2 cellular contexts compared by ENCODE assay signal in the genomic region with DNA sequence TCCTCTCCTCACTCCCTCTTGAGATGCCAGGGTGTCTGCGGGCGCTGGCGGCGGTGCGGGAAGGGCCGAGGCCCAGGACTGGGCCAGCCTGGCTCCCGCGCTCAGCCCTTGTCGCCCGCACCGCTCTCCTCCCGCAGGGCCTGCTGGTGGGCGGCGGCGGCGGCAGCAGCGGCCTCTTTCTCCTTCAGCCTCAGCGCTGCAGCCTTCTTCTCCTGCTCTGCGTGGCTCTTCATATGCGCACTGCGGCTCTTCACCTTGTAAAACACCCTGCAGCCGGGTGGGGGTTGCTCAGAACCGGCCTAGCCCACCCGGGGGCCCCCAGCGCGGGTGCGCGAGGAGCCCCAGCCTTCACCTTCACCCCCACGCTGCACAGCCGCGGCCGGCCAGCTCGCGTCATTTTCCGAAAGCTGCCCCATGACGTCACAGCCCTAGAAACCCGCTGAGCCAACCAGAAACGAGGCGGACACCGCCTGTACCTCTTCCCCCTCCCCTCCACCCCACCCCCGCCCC.
TF ChIP-seq lines count a peak whose summit lies in the region.

No MANE protein-coding gene starts in this region.

TF ChIP-seq in GM23338, 12 proteins besides CTCF, POLR2A, EP300 and RAD21:
- TF ChIP-seq CREB1 (CRISPR knock-in tag; IDR thresholded peaks at IDR 0.05; ENCODE audit: low read depth) (peak; percentile 96), POLR2AphosphoS5 (IDR thresholded peaks at IDR 0.05; ENCODE audit: low read depth) (peak; percentile 63), NANOG (IDR thresholded peaks at IDR 0.05; ENCODE audit: borderline replicate concordance) (no peak), ZNF114 (CRISPR knock-in tag; IDR thresholded peaks at IDR 0.05) (no peak), JUNB (IDR thresholded peaks at IDR 0.05; ENCODE audit: unreplicated experiment) (no peak)
- TF ChIP-seq, protein P1, sequence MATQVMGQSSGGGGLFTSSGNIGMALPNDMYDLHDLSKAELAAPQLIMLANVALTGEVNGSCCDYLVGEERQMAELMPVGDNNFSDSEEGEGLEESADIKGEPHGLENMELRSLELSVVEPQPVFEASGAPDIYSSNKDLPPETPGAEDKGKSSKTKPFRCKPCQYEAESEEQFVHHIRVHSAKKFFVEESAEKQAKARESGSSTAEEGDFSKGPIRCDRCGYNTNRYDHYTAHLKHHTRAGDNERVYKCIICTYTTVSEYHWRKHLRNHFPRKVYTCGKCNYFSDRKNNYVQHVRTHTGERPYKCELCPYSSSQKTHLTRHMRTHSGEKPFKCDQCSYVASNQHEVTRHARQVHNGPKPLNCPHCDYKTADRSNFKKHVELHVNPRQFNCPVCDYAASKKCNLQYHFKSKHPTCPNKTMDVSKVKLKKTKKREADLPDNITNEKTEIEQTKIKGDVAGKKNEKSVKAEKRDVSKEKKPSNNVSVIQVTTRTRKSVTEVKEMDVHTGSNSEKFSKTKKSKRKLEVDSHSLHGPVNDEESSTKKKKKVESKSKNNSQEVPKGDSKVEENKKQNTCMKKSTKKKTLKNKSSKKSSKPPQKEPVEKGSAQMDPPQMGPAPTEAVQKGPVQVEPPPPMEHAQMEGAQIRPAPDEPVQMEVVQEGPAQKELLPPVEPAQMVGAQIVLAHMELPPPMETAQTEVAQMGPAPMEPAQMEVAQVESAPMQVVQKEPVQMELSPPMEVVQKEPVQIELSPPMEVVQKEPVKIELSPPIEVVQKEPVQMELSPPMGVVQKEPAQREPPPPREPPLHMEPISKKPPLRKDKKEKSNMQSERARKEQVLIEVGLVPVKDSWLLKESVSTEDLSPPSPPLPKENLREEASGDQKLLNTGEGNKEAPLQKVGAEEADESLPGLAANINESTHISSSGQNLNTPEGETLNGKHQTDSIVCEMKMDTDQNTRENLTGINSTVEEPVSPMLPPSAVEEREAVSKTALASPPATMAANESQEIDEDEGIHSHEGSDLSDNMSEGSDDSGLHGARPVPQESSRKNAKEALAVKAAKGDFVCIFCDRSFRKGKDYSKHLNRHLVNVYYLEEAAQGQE (IDR thresholded peaks at IDR 0.05; ENCODE audit: unreplicated experiment): no peak

TF ChIP-seq in GM12878, 131 proteins besides CTCF, POLR2A, EP300 and RAD21:
- no peak for TF ChIP-seq TCF3 (IDR thresholded peaks at IDR 0.05; ENCODE audit: borderline replicate concordance, insufficient read depth, low read depth, low read length)
- no peak for TF ChIP-seq CHD2 (IDR thresholded peaks at IDR 0.05; ENCODE audit: borderline replicate concordance, low read depth, low read length)
- TF ChIP-seq NFIC (IDR thresholded peaks at IDR 0.05; ENCODE audit: low read depth, low read length): no peak
- TF ChIP-seq, protein P2, sequence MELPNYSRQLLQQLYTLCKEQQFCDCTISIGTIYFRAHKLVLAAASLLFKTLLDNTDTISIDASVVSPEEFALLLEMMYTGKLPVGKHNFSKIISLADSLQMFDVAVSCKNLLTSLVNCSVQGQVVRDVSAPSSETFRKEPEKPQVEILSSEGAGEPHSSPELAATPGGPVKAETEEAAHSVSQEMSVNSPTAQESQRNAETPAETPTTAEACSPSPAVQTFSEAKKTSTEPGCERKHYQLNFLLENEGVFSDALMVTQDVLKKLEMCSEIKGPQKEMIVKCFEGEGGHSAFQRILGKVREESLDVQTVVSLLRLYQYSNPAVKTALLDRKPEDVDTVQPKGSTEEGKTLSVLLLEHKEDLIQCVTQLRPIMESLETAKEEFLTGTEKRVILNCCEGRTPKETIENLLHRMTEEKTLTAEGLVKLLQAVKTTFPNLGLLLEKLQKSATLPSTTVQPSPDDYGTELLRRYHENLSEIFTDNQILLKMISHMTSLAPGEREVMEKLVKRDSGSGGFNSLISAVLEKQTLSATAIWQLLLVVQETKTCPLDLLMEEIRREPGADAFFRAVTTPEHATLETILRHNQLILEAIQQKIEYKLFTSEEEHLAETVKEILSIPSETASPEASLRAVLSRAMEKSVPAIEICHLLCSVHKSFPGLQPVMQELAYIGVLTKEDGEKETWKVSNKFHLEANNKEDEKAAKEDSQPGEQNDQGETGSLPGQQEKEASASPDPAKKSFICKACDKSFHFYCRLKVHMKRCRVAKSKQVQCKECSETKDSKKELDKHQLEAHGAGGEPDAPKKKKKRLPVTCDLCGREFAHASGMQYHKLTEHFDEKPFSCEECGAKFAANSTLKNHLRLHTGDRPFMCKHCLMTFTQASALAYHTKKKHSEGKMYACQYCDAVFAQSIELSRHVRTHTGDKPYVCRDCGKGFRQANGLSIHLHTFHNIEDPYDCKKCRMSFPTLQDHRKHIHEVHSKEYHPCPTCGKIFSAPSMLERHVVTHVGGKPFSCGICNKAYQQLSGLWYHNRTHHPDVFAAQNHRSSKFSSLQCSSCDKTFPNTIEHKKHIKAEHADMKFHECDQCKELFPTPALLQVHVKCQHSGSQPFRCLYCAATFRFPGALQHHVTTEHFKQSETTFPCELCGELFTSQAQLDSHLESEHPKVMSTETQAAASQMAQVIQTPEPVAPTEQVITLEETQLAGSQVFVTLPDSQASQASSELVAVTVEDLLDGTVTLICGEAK (IDR thresholded peaks at IDR 0.05; ENCODE audit: borderline replicate concordance): no peak
- TF ChIP-seq CREM (IDR thresholded peaks at IDR 0.05; ENCODE audit: low read depth): no peak
- no peak for TF ChIP-seq SMC3 (IDR thresholded peaks at IDR 0.05; ENCODE audit: borderline replicate concordance, low read length)
- TF ChIP-seq HDGF (IDR thresholded peaks at IDR 0.05): no peak
- no peak for TF ChIP-seq PML (IDR thresholded peaks at IDR 0.05; ENCODE audit: low read length)
- TF ChIP-seq SMARCA5 (IDR thresholded peaks at IDR 0.05): no peak
- no peak for TF ChIP-seq RFX5 (IDR thresholded peaks at IDR 0.05; ENCODE audit: low read depth, low read length)
- TF ChIP-seq, protein P3, sequence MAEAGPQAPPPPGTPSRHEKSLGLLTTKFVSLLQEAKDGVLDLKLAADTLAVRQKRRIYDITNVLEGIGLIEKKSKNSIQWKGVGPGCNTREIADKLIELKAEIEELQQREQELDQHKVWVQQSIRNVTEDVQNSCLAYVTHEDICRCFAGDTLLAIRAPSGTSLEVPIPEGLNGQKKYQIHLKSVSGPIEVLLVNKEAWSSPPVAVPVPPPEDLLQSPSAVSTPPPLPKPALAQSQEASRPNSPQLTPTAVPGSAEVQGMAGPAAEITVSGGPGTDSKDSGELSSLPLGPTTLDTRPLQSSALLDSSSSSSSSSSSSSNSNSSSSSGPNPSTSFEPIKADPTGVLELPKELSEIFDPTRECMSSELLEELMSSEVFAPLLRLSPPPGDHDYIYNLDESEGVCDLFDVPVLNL (IDR thresholded peaks at IDR 0.05; ENCODE audit: low read depth, low read length): no peak
- no peak for TF ChIP-seq POLR2AphosphoS2 (IDR thresholded peaks at IDR 0.05; ENCODE audit: low read depth, low read length)
- no peak for TF ChIP-seq ZNF384 (IDR thresholded peaks at IDR 0.05; ENCODE audit: borderline replicate concordance, low read depth, low read length)
- TF ChIP-seq, protein P4, sequence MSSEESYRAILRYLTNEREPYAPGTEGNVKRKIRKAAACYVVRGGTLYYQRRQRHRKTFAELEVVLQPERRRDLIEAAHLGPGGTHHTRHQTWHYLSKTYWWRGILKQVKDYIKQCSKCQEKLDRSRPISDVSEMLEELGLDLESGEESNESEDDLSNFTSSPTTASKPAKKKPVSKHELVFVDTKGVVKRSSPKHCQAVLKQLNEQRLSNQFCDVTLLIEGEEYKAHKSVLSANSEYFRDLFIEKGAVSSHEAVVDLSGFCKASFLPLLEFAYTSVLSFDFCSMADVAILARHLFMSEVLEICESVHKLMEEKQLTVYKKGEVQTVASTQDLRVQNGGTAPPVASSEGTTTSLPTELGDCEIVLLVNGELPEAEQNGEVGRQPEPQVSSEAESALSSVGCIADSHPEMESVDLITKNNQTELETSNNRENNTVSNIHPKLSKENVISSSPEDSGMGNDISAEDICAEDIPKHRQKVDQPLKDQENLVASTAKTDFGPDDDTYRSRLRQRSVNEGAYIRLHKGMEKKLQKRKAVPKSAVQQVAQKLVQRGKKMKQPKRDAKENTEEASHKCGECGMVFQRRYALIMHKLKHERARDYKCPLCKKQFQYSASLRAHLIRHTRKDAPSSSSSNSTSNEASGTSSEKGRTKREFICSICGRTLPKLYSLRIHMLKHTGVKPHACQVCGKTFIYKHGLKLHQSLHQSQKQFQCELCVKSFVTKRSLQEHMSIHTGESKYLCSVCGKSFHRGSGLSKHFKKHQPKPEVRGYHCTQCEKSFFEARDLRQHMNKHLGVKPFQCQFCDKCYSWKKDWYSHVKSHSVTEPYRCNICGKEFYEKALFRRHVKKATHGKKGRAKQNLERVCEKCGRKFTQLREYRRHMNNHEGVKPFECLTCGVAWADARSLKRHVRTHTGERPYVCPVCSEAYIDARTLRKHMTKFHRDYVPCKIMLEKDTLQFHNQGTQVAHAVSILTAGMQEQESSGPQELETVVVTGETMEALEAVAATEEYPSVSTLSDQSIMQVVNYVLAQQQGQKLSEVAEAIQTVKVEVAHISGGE (CRISPR knock-in tag; IDR thresholded peaks at IDR 0.05): no peak
- no peak for TF ChIP-seq POLR2AphosphoS5 (IDR thresholded peaks at IDR 0.05; ENCODE audit: low read length)
- no peak for TF ChIP-seq SRF (IDR thresholded peaks at IDR 0.05; ENCODE audit: low read depth in 2 of 2, low read length in 2 of 2)
- TF ChIP-seq, protein P5, sequence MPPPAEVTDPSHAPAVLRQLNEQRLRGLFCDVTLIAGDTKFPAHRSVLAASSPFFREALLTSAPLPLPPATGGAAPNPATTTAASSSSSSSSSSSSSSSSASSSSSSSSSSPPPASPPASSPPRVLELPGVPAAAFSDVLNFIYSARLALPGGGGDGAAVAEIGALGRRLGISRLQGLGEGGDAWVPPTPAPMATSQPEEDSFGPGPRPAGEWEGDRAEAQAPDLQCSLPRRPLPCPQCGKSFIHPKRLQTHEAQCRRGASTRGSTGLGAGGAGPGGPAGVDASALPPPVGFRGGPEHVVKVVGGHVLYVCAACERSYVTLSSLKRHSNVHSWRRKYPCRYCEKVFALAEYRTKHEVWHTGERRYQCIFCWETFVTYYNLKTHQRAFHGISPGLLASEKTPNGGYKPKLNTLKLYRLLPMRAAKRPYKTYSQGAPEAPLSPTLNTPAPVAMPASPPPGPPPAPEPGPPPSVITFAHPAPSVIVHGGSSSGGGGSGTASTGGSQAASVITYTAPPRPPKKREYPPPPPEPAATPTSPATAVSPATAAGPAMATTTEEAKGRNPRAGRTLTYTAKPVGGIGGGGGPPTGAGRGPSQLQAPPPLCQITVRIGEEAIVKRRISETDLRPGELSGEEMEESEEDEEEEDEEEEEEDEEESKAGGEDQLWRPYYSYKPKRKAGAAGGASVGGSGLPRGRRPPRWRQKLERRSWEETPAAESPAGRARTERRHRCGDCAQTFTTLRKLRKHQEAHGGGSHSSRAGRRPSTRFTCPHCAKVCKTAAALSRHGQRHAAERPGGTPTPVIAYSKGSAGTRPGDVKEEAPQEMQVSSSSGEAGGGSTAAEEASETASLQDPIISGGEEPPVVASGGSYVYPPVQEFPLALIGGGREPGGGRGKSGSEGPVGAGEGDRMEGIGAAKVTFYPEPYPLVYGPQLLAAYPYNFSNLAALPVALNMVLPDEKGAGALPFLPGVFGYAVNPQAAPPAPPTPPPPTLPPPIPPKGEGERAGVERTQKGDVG (CRISPR knock-in tag; IDR thresholded peaks at IDR 0.05): no peak
TF ChIP-seq in GM12878: peak in this region for 0.
